In genomic region chr15:43133429-43134156, GRCh38 we compare ENCODE assay signal across 1 cellular context.
TF ChIP-seq lines count a peak whose summit lies in the region.

TMEM62 (plus strand) TSS chr15:43133586; CDS start chr15:43133803, 217 bp downstream.

TF ChIP-seq in HCT116, 20 proteins besides CTCF, POLR2A, EP300 and RAD21 (continued from another document):
- TF ChIP-seq REST (IDR thresholded peaks at IDR 0.05; ENCODE audit: low read depth): no peak
